Comparison of ENCODE assay signal across 8 cellular contexts in genomic region chr2:173076557-173077345, GRCh38. TPM values are rescaled to one million over a fixed set of nuclear protein-coding genes. Genes with fewer than 3 reads are reported as not detected.
DNase-seq lines count a peak whose midpoint lies in the region; ATAC-seq and TF ChIP-seq lines count a peak whose summit lies in the region.

No MANE protein-coding gene starts in this region.

- H3K9me3 Mint-ChIP-seq in Caco-2 (ENCODE audit: unreplicated experiment) = no peaks in the 10 kb centered on the region
- H3K9me3 Mint-ChIP-seq in chondrocyte (ENCODE audit: low read depth) = no peaks in the 10 kb centered on the region
- no peaks in the 10 kb centered on the region for H3K9me3 Mint-ChIP-seq in stimulated activated naive CD8-positive, alpha-beta T cell treated with anti-CD3 and anti-CD28 coated beads, Interleukin-15, amount 100 ng/mL, for 72 hours

- intact Hi-C loops in Caco-2 (cut with micrococcal nuclease; ENCODE audit: unreplicated experiment) (loop anchor here (1.0 kb wide), 1 partner anchor 134 kb away; no protein-coding TSS in a partner anchor), left lung (cut with DNase I) (no loop called here)

- H3K4me3 Mint-ChIP-seq in Caco-2 (ENCODE audit: unreplicated experiment) (peak overlapping the region; percentile 72), chondrocyte (ENCODE audit: unreplicated experiment) (peak overlapping the region; percentile 83)
- H3K4me3 Mint-ChIP-seq in stimulated activated naive CD8-positive, alpha-beta T cell treated with anti-CD3 and anti-CD28 coated beads, Interleukin-15, amount 100 ng/mL, for 72 hours = peak overlapping the region; percentile 81 to 86

- peak in 1 of 2 experiments; percentile 44 for DNase-seq in Caco-2
- peak; percentile 12 for DNase-seq in SK-MEL-5 (ENCODE audit: low read depth, low spot score)
- peak; percentile 68 for DNase-seq in chondrocyte (ENCODE audit: low spot score)
- DNase-seq in left lung = peak; percentile 62 to 87
- DNase-seq in stimulated activated naive CD8-positive, alpha-beta T cell treated with anti-CD3 and anti-CD28 coated beads, Interleukin-15, amount 100 ng/mL, for 72 hours = peak in 1 of 2 donors; percentile 43
- no peak for DNase-seq in NCI-H187 treated with DMSO at 0.1 percent for 48 hours (lab: John Stamatoyannopoulos, UW)

- no peak for TF ChIP-seq CTCF in Caco-2 (IDR thresholded peaks at IDR 0.05; ENCODE audit: insufficient read depth in 1 of 2, low read depth in 1 of 2, low read length in 1 of 2, severe bottlenecking in 1 of 2, unreplicated experiment in 1 of 2)
- TF ChIP-seq CTCF in chondrocyte (IDR thresholded peaks at IDR 0.05) = no peak
- no peak for TF ChIP-seq CTCF in left lung (IDR thresholded peaks at IDR 0.05)

- no peaks in the 10 kb centered on the region for H3K9me3 ChIP-seq in Caco-2
- no peaks in the 10 kb centered on the region for H3K9me3 ChIP-seq in left lung

- POLR2A ChIA-PET in Caco-2 (lab: Charles Lee) = no interaction called here

- in situ Hi-C loops in SK-MEL-5 (cut with HindIII; ENCODE audit: low pct_unique_long_range_greater_than_20kb, low sequenced_read_pairs) = no loop called here

- BruUV-seq in Caco-2 (replicated peaks; lab: Mats Ljungman, UMichigan) = no TSS peak

- peak overlapping the region; percentile 95 to 98 for H3K27ac ChIP-seq in left lung

- CTCF ChIA-PET in Caco-2 (lab: Charles Lee) = no interaction called here

- H3K36me3 ChIP-seq in Caco-2 (ENCODE audit: control insufficient read depth, insufficient read depth, low read length) (0 out of 2 replicates have a peak, but pooled peaks cover 1% of the 10 kb centered on the region), left lung (no peaks in the 10 kb centered on the region)

- H3K27ac Mint-ChIP-seq in Caco-2 (ENCODE audit: unreplicated experiment) (peak overlapping the region; percentile 58), chondrocyte (ENCODE audit: unreplicated experiment) (peak overlapping the region; percentile 98)
- peak overlapping the region; percentile 70 to 87 for H3K27ac Mint-ChIP-seq in stimulated activated naive CD8-positive, alpha-beta T cell treated with anti-CD3 and anti-CD28 coated beads, Interleukin-15, amount 100 ng/mL, for 72 hours

- H3K4me3 ChIP-seq in Caco-2 (ENCODE audit: low read depth, low read length) (peak overlapping the region; percentile 93), left lung (peak overlapping the region; percentile 54 to 70)

- peak; percentile 29 for ATAC-seq in GM19351 (IDR thresholded peaks at IDR 0.05; ENCODE audit: unreplicated experiment)
- peak; percentile 31 for ATAC-seq in HG03432 (IDR thresholded peaks at IDR 0.05; ENCODE audit: unreplicated experiment)
- peak; percentile 50 for ATAC-seq in left lung
- ATAC-seq in stimulated activated naive CD8-positive, alpha-beta T cell treated with anti-CD3 and anti-CD28 coated beads, Interleukin-15, amount 100 ng/mL, for 72 hours = peak; percentile 31

- peaks cover 9% of the 10 kb centered on the region for H3K4me1 ChIP-seq in Caco-2
- peaks cover 4 to 29% of the 10 kb centered on the region in 2 donors for H3K4me1 ChIP-seq in left lung

- peaks cover 18% of the 10 kb centered on the region for H3K4me1 Mint-ChIP-seq in Caco-2 (ENCODE audit: low read depth, unreplicated experiment)
- H3K4me1 Mint-ChIP-seq in chondrocyte (ENCODE audit: low read depth) = peaks cover 59% of the 10 kb centered on the region
- peaks cover 30% of the 10 kb centered on the region for H3K4me1 Mint-ChIP-seq in stimulated activated naive CD8-positive, alpha-beta T cell treated with anti-CD3 and anti-CD28 coated beads, Interleukin-15, amount 100 ng/mL, for 72 hours

- H3K36me3 Mint-ChIP-seq in Caco-2 (ENCODE audit: insufficient read depth, unreplicated experiment) = no peaks in the 10 kb centered on the region
- H3K36me3 Mint-ChIP-seq in chondrocyte (ENCODE audit: low read depth) = no peaks in the 10 kb centered on the region

- no peaks in the 10 kb centered on the region for H3K27me3 ChIP-seq in Caco-2 (replicated peaks; ENCODE audit: control insufficient read depth, insufficient read depth, low read length)
- no peaks in the 10 kb centered on the region for H3K27me3 ChIP-seq in left lung

- H3K27me3 Mint-ChIP-seq in Caco-2 (ENCODE audit: insufficient read depth, unreplicated experiment) (no peaks in the 10 kb centered on the region), chondrocyte (ENCODE audit: low read depth) (no peaks in the 10 kb centered on the region)
- peaks cover 44% of the 10 kb centered on the region for H3K27me3 Mint-ChIP-seq in stimulated activated naive CD8-positive, alpha-beta T cell treated with anti-CD3 and anti-CD28 coated beads, Interleukin-15, amount 100 ng/mL, for 72 hours

RNA-seq across cellular contexts. Expression of gene MAP3K20, which starts 1.1 kb away (rescaled TPM):
- total RNA-seq in Caco-2 (2022) (41.5 and 44.5 TPM in 2 replicates), chondrocyte (55.7 to 68.5 TPM (median 68.1 TPM) in 3 replicates), left lung (10 to 100 TPM; 49.6 to 57.5 TPM)
- total RNA-seq in SK-MEL-5 (2014; rRNA removed; shearing (Covaris generic)) = 11.2 and 12.2 TPM in 2 replicates
- polyA plus RNA-seq in SK-MEL-5 (2015; cell fraction: cytosol; rRNA removed) = 10.0 and 15.7 TPM in 2 replicates
- polyA plus RNA-seq in SK-MEL-5 (2015; cell fraction: nucleus; rRNA removed) = 3.6 and 4.4 TPM in 2 replicates
